In genomic region chr5:18281947-18282557, GRCh38 we compare ENCODE assay signal across 8 cellular contexts.
DNase-seq lines count a peak whose midpoint lies in the region; ATAC-seq, FAIRE-seq and TF ChIP-seq lines count a peak whose summit lies in the region.

No MANE protein-coding gene starts in this region.

- no peak overlapping the region for H3K27ac Mint-ChIP-seq in endothelial cell (ENCODE audit: unreplicated experiment)
- no peak overlapping the region for H3K27ac Mint-ChIP-seq in activated CD4-positive, alpha-beta T cell treated with anti-CD3 and anti-CD28 coated beads, Interleukin-2, amount 10 ng/mL, durations not matched to agents 24 days and 14 days

- peak; percentile 83 for FAIRE-seq in HTR-8/SVneo (lab: Jason Lieb, UNC)

- intact Hi-C loops in activated CD4-positive, alpha-beta T cell treated with anti-CD3 and anti-CD28 coated beads, Interleukin-2, amount 10 ng/mL, durations not matched to agents 24 days and 14 days (cut with micrococcal nuclease): no loop called here

- no peaks in the 10 kb centered on the region for H3K27me3 Mint-ChIP-seq in endothelial cell (ENCODE audit: unreplicated experiment)
- no peaks in the 10 kb centered on the region for H3K27me3 Mint-ChIP-seq in activated CD4-positive, alpha-beta T cell treated with anti-CD3 and anti-CD28 coated beads, Interleukin-2, amount 10 ng/mL, durations not matched to agents 24 days and 14 days

- H3K4me3 Mint-ChIP-seq in endothelial cell (ENCODE audit: unreplicated experiment): no peak overlapping the region
- no peak overlapping the region for H3K4me3 Mint-ChIP-seq in activated CD4-positive, alpha-beta T cell treated with anti-CD3 and anti-CD28 coated beads, Interleukin-2, amount 10 ng/mL, durations not matched to agents 24 days and 14 days

- ATAC-seq in GM21528 (IDR thresholded peaks at IDR 0.05; ENCODE audit: low FRiP score, unreplicated experiment) (no peak), GM21381 (IDR thresholded peaks at IDR 0.05; ENCODE audit: unreplicated experiment) (no peak)

- DNase-seq in AG09319 (ENCODE audit: extremely low read depth, low read depth) (peak; percentile 27), HTR-8/SVneo (ENCODE audit: insufficient read length, low spot score) (peak; percentile 72), NOMO-1 treated with dmso at 0.1 percent for 144 hours (lab: John Stamatoyannopoulos, UW; ENCODE audit: unreplicated experiment) (peak; percentile 44), endothelial cell (ENCODE audit: low spot score) (no peak), retina (peak; percentile 43)
- no peak for DNase-seq in activated CD4-positive, alpha-beta T cell treated with anti-CD3 and anti-CD28 coated beads, Interleukin-2, amount 10 ng/mL, durations not matched to agents 24 days and 14 days

- no peaks in the 10 kb centered on the region for H3K36me3 Mint-ChIP-seq in endothelial cell (ENCODE audit: low read depth, unreplicated experiment)
- no peaks in the 10 kb centered on the region for H3K36me3 Mint-ChIP-seq in activated CD4-positive, alpha-beta T cell treated with anti-CD3 and anti-CD28 coated beads, Interleukin-2, amount 10 ng/mL, durations not matched to agents 24 days and 14 days (ENCODE audit: low read depth)

- H3K9me3 Mint-ChIP-seq in endothelial cell (ENCODE audit: unreplicated experiment): peaks cover 4% of the 10 kb centered on the region
- no peaks in the 10 kb centered on the region for H3K9me3 Mint-ChIP-seq in activated CD4-positive, alpha-beta T cell treated with anti-CD3 and anti-CD28 coated beads, Interleukin-2, amount 10 ng/mL, durations not matched to agents 24 days and 14 days

- H3K4me1 Mint-ChIP-seq in endothelial cell (ENCODE audit: unreplicated experiment): no peaks in the 10 kb centered on the region
- no peaks in the 10 kb centered on the region for H3K4me1 Mint-ChIP-seq in activated CD4-positive, alpha-beta T cell treated with anti-CD3 and anti-CD28 coated beads, Interleukin-2, amount 10 ng/mL, durations not matched to agents 24 days and 14 days

- TF ChIP-seq CTCF in AG09319 (IDR thresholded peaks at IDR 0.05; ENCODE audit: low read depth, low read length) (peak; percentile 52), endothelial cell (IDR thresholded peaks at IDR 0.05; ENCODE audit: unreplicated experiment) (peak; percentile 36)

Comparison
In these comparisons a context has a peak if more than half of its experiments do, and no peak if none do; other contexts are left out.
1. DNase-seq: peak in AG09319 (single experiment), HTR-8/SVneo (single experiment), NOMO-1 treated with dmso at 0.1 percent for 144 hours (single experiment) and retina (single experiment); none in endothelial cell (single experiment) and activated CD4-positive, alpha-beta T cell treated with anti-CD3 and anti-CD28 coated beads, Interleukin-2, amount 10 ng/mL, durations not matched to agents 24 days and 14 days (single experiment).